Comparison of ENCODE assay signal across 8 cellular contexts in the genomic region with DNA sequence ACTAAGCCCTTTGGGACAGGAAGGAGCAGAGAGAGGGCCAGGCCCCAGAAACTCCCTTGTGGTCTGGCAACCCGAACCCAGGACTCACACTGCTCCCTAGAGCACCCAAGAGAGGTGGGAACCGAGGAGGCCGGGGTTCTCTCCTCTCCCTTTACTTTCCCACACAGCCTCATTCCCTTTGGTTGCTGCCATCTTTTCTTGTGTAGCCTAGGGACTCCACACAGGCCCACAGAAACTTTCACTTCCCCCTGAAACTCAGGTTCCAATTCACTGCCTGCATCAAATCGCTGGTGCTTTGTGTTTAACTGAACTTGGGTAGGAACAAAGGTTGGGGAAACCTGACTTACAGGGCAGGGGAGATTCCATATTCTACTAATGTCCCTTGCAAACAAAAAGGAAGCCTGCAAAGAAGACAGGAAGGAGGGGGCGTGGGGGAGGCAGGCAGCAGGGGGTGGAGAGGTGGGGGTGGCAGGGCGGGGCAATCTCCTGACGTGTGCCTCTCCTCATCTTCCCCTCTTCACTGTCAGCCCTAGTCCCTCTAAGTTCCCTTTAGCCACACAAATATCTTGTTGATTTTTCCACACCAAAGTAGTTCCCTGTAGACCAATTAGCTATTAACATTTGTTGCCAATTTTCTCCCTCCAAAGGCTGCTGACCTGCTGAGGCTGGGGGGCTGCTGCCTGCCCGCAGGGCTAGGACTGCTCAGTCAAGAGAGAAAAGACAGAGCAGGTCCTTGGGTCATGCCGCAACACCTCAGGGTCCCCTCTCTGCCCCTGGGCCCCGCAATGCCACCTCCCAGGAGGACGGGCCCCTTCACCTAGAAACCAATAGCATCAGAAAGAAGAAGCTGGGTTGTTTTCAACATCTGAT. TPM values are rescaled to one million over a fixed set of nuclear protein-coding genes. Genes with fewer than 3 reads are reported as not detected.
DNase-seq lines count a peak whose midpoint lies in the region; ATAC-seq and TF ChIP-seq lines count a peak whose summit lies in the region.

No MANE protein-coding gene starts in this region.

- TF ChIP-seq CTCF in GM12864 (IDR thresholded peaks at IDR 0.05; ENCODE audit: low read depth, low read length, missing control alignments) (no peak), gastroesophageal sphincter (IDR thresholded peaks at IDR 0.05) (no peak), coronary artery (IDR thresholded peaks at IDR 0.05) (no peak)

- H3K36me3 Mint-ChIP-seq in activated CD8-positive, alpha-beta memory T cell treated with anti-CD3 and anti-CD28 coated beads, Interleukin-2, amount 10 ng/mL, durations not matched to agents 7 days and 5 days, result peaks cover 7% of the 10 kb centered on the region

- H3K4me1 Mint-ChIP-seq in activated CD8-positive, alpha-beta memory T cell treated with anti-CD3 and anti-CD28 coated beads, Interleukin-2, amount 10 ng/mL, durations not matched to agents 7 days and 5 days, result peaks cover 45% of the 10 kb centered on the region

- H3K4me3 Mint-ChIP-seq in activated CD8-positive, alpha-beta memory T cell treated with anti-CD3 and anti-CD28 coated beads, Interleukin-2, amount 10 ng/mL, durations not matched to agents 7 days and 5 days, result peak overlapping the region; percentile 10

- no peak for TF ChIP-seq POLR2A in gastroesophageal sphincter (IDR thresholded peaks at IDR 0.05)

- peak; percentile 95 for DNase-seq in GM12864 (ENCODE audit: low read depth)
- DNase-seq in LoVo (ENCODE audit: low spot score), result peak; percentile 32
- DNase-seq in activated CD8-positive, alpha-beta memory T cell treated with anti-CD3 and anti-CD28 coated beads, Interleukin-2, amount 10 ng/mL, durations not matched to agents 7 days and 5 days, result peak; percentile 56
- DNase-seq in stimulated activated CD4-positive, alpha-beta T cell treated with anti-CD3 and anti-CD28 coated beads, Interleukin-2, amount 100 ng/mL, for 4 hours (ENCODE audit: low read depth), result peak; percentile 70
- DNase-seq in NCI-H345 (lab: John Stamatoyannopoulos, UW), result no peak
- DNase-seq in coronary artery (ENCODE audit: low spot score), result no peak

- H3K27ac Mint-ChIP-seq in activated CD8-positive, alpha-beta memory T cell treated with anti-CD3 and anti-CD28 coated beads, Interleukin-2, amount 10 ng/mL, durations not matched to agents 7 days and 5 days, result peak overlapping the region; percentile 73

- H3K9me3 Mint-ChIP-seq in activated CD8-positive, alpha-beta memory T cell treated with anti-CD3 and anti-CD28 coated beads, Interleukin-2, amount 10 ng/mL, durations not matched to agents 7 days and 5 days (ENCODE audit: low read depth), result no peaks in the 10 kb centered on the region

- CTCF ChIA-PET in activated CD8-positive, alpha-beta memory T cell treated with anti-CD3 and anti-CD28 coated beads, Interleukin-2, amount 10 ng/mL, durations not matched to agents 7 days and 5 days (lab: Charles Lee), result interaction anchor here (2.0 kb wide), 1 partner anchor 8 kb away, joined by 6 read pairs; the partner anchor contains the start of gene ST3GAL2

- H3K9me3 ChIP-seq in gastroesophageal sphincter, result no peaks in the 10 kb centered on the region

- WGBS in gastroesophageal sphincter (ENCODE audit: low coverage in 1 of 2), 2 donors, result 13 to 49% methylated on average over 3 to 10 of the region's 11 CpGs

- H3K36me3 ChIP-seq in gastroesophageal sphincter, result no peaks in the 10 kb centered on the region

- H3K4me3 ChIP-seq in GM12864 (ENCODE audit: low read depth, low read length) (no peak overlapping the region; the same call in 1 of the 2 replicates), gastroesophageal sphincter (no peak overlapping the region), coronary artery (no peak overlapping the region)

- H3K4me1 ChIP-seq in gastroesophageal sphincter, result peaks cover 15 to 94% (median 60%) of the 10 kb centered on the region in 3 donors

- H3K27me3 ChIP-seq in gastroesophageal sphincter, result no peaks in the 10 kb centered on the region

- ATAC-seq in GM21825 (IDR thresholded peaks at IDR 0.05; ENCODE audit: unreplicated experiment) (peak; percentile 44), gastroesophageal sphincter (no peak)
- ATAC-seq in activated CD8-positive, alpha-beta memory T cell treated with anti-CD3 and anti-CD28 coated beads, Interleukin-2, amount 10 ng/mL, durations not matched to agents 7 days and 5 days, result peak; percentile 65

- H3K27ac ChIP-seq in gastroesophageal sphincter (peak overlapping the region in 3 of 4 donors; percentile 52 to 66 (median 58)), coronary artery (peak overlapping the region in 1 of 2 donors; percentile 48)

- no peak for TF ChIP-seq EP300 in gastroesophageal sphincter (IDR thresholded peaks at IDR 0.05)

- H3K27me3 Mint-ChIP-seq in activated CD8-positive, alpha-beta memory T cell treated with anti-CD3 and anti-CD28 coated beads, Interleukin-2, amount 10 ng/mL, durations not matched to agents 7 days and 5 days, result no peaks in the 10 kb centered on the region

RNA-seq across cellular contexts. Expression of gene ST3GAL2, which starts 8.0 kb away (rescaled TPM):
- 10 to 100 TPM; 23.6 to 34.2 TPM for total RNA-seq in activated CD8-positive, alpha-beta memory T cell treated with anti-CD3 and anti-CD28 coated beads, Interleukin-2, amount 10 ng/mL, durations not matched to agents 7 days and 5 days
- total RNA-seq in gastroesophageal sphincter, result 10 to 100 TPM; 17.6 to 35.6 (median 24.8) TPM

RNA-seq across cellular contexts. Expression of gene FCSK, which starts 23.5 kb away (rescaled TPM):
- 10 to 100 TPM; 17.8 to 20.9 TPM for total RNA-seq in activated CD8-positive, alpha-beta memory T cell treated with anti-CD3 and anti-CD28 coated beads, Interleukin-2, amount 10 ng/mL, durations not matched to agents 7 days and 5 days
- 10 to 100 TPM in 3 of 4 donors, 1 to 10 TPM in 1; 6.9 to 21.8 (median 12.4) TPM for total RNA-seq in gastroesophageal sphincter

Comparison
In these comparisons a context has a peak if more than half of its experiments do, and no peak if none do; other contexts are left out.
1. DNase-seq: peak in GM12864 (single experiment), LoVo (single experiment), activated CD8-positive, alpha-beta memory T cell treated with anti-CD3 and anti-CD28 coated beads, Interleukin-2, amount 10 ng/mL, durations not matched to agents 7 days and 5 days (single experiment) and stimulated activated CD4-positive, alpha-beta T cell treated with anti-CD3 and anti-CD28 coated beads, Interleukin-2, amount 100 ng/mL, for 4 hours (single experiment); none in NCI-H345 (single experiment) and coronary artery (single experiment).